In the genomic region with DNA sequence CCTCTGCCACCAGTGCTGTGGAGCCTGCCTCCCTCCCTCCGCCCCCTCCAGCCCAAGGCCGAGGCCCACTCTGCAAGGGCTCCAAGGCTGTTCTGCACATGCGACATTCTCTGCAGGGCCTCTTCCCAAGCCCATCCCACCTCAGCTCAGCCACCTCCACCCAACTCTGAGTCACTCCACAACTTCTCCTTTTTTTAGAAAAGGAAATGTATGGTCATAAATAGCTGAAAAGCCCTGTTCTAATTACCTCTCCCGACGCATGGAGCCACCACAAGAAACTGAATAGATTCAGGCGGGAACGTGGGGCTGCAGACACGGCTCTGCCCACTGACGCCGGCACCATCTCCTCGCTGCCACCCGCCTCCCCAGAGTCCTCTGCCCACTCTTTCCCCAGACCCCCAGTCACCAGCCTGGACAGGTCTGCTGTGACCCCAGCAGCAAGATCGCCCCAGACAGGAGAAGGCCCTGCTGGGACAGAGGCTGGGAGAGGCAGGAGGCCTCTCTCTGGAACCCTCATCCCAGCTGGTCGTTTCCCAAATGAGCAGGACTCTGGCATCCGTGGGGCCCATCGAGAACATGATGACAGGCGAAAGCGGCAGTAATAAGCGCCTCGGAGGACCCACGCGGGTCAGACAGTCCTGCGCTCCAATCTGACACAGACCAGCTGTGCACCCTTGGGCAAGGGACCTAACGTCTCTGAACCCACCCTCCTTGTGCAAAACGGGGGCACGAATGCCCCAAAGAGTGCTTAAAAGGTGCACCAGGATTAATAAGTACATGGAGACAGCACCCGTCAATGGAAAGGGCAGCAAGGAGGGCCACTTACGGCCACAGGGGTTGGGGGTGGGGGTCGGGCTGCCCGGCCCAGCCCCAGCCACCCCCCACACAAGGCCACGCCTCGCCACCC, we compare ENCODE assay signal across 9 cellular contexts.
A peak's percentile ranks its signal among the peaks of the same experiment; 100 is the strongest.
DNase-seq lines count a peak whose midpoint lies in the region; ATAC-seq, FAIRE-seq and TF ChIP-seq lines count a peak whose summit lies in the region.
"Had no signal": no experiment of that assay in that cellular context is flagged by ENCODE, and none has a peak within 500 bp of the region (broad histone marks: within the 10 kb centered on the region; RNA-seq: fewer than 3 reads in every experiment).

No MANE protein-coding gene starts in this region.

- peaks cover under 1% of the 10 kb centered on the region; the same call in 1 of the 2 replicates for H3K36me3 ChIP-seq in OCI-LY1 (ENCODE audit: insufficient read depth, low read length)
- H3K36me3 ChIP-seq in esophagus squamous epithelium = peaks cover 0 to 4% (median 0%) of the 10 kb centered on the region in 3 donors
- no peaks in the 10 kb centered on the region for H3K36me3 ChIP-seq in neural progenitor cell

- no peak for FAIRE-seq in GM19239 (lab: Jason Lieb, UNC)
- FAIRE-seq: frontal cortex had no signal

- peak overlapping the region; percentile 54; the same call in 1 of the 2 replicates for H3K9ac ChIP-seq in OCI-LY1 (ENCODE audit: low read length)
- no peak overlapping the region for H3K9ac ChIP-seq in neural progenitor cell

- H3K4me2 ChIP-seq in OCI-LY1 (ENCODE audit: low read length) (peak overlapping the region; percentile 52), neural progenitor cell (no peak overlapping the region)

- H3F3A ChIP-seq in OCI-LY1 (ENCODE audit: insufficient read depth, low read length) (no peaks in the 10 kb centered on the region), neural progenitor cell (ENCODE audit: low read depth) (peaks cover 10% of the 10 kb centered on the region)

- H3K27me3 ChIP-seq in OCI-LY1 (ENCODE audit: insufficient read depth, low read length) = no peaks in the 10 kb centered on the region
- no peaks in the 10 kb centered on the region for H3K27me3 ChIP-seq in esophagus squamous epithelium
- H3K27me3 ChIP-seq in neural progenitor cell = no peaks in the 10 kb centered on the region

- intact Hi-C loops in esophagus squamous epithelium (cut with DNase I) = no loop called here

- WGBS in esophagus squamous epithelium, 2 donors = 50 to 64% methylated on average over 13 to 17 of the region's 32 CpGs

- peak overlapping the region; percentile 32 for H3K27ac Mint-ChIP-seq in neural progenitor cell

- DNase-seq in GDM1 (lab: John Stamatoyannopoulos, UW) = peak; percentile 79
- DNase-seq in esophagus squamous epithelium (lab: John Stamatoyannopoulos, UW) = no peak
- no peak for DNase-seq in neural progenitor cell (ENCODE audit: low spot score)
- no peak for DNase-seq in GM19239 (ENCODE audit: insufficient read length, low spot score)
- no peak for DNase-seq in middle frontal gyrus (ENCODE audit: extremely low spot score, low spot score)
- no peak for DNase-seq in NAMALWA (ENCODE audit: low spot score)

- peaks cover 4% of the 10 kb centered on the region for H3K9me3 Mint-ChIP-seq in neural progenitor cell

- H3K4me3 Mint-ChIP-seq in neural progenitor cell = no peak overlapping the region

- TF ChIP-seq POLR2A in esophagus squamous epithelium (IDR thresholded peaks at IDR 0.05) = no peak

- H3K9me2 ChIP-seq in OCI-LY1 (ENCODE audit: low read depth, low read length) = no peaks in the 10 kb centered on the region

- H3K27ac ChIP-seq in OCI-LY1 (ENCODE audit: low read depth, low read length, poor library complexity, severe bottlenecking) (peak overlapping the region; percentile 65), esophagus squamous epithelium (peak overlapping the region; percentile 63 to 87 (median 74)), neural progenitor cell (no peak overlapping the region)

- H2AFZ ChIP-seq in OCI-LY1 (ENCODE audit: low read length) (no peak overlapping the region), neural progenitor cell (replicated peaks) (no peak overlapping the region)

- H3K4me3 ChIP-seq in OCI-LY1 (ENCODE audit: low read depth, low read length, poor library complexity, severe bottlenecking) (peak overlapping the region; percentile 17), esophagus squamous epithelium (peak overlapping the region in 3 of 4 donors; percentile 11 to 34 (median 23)), neural progenitor cell (no peak overlapping the region)

- H3K4me1 ChIP-seq in OCI-LY1 (ENCODE audit: insufficient read depth, low read length, severe bottlenecking) (peaks cover 31% of the 10 kb centered on the region), esophagus squamous epithelium (peaks cover 12 to 27% (median 20%) of the 10 kb centered on the region in 3 donors), neural progenitor cell (peaks cover 17% of the 10 kb centered on the region)

- no peak for TF ChIP-seq CTCF in OCI-LY1 (IDR thresholded peaks at IDR 0.05; ENCODE audit: low read length)
- no peak for TF ChIP-seq CTCF in esophagus squamous epithelium (IDR thresholded peaks at IDR 0.05)
- TF ChIP-seq CTCF in neural progenitor cell (IDR thresholded peaks at IDR 0.05) = no peak

- H3K27me3 Mint-ChIP-seq in neural progenitor cell (ENCODE audit: insufficient read depth, low read depth) = peaks cover 8% of the 10 kb centered on the region

- ATAC-seq in HG02678 (IDR thresholded peaks at IDR 0.05; ENCODE audit: unreplicated experiment) = no peak

- H3K4me1 Mint-ChIP-seq in neural progenitor cell = peaks cover 41% of the 10 kb centered on the region

- peaks cover 7% of the 10 kb centered on the region for H3K79me2 ChIP-seq in OCI-LY1 (ENCODE audit: insufficient read depth, low read length)
- peaks cover 7% of the 10 kb centered on the region for H3K79me2 ChIP-seq in neural progenitor cell (ENCODE audit: low read depth)

- H4K20me1 ChIP-seq in OCI-LY1 (ENCODE audit: insufficient read depth, low read length) = no peaks in the 10 kb centered on the region
- peaks cover 16% of the 10 kb centered on the region for H4K20me1 ChIP-seq in neural progenitor cell (ENCODE audit: low read depth)

- H3K36me3 Mint-ChIP-seq in neural progenitor cell = peaks cover 2% of the 10 kb centered on the region

- H3K9me3 ChIP-seq in OCI-LY1 (ENCODE audit: low read length) = no peaks in the 10 kb centered on the region; the same call in 1 of the 2 replicates
- H3K9me3 ChIP-seq in esophagus squamous epithelium = peaks cover 0 to under 1% (median 0%) of the 10 kb centered on the region in 3 donors
- H3K9me3 ChIP-seq in neural progenitor cell (ENCODE audit: low read depth) = no peaks in the 10 kb centered on the region
